8 cellular contexts compared by ENCODE assay signal in genomic region chr2:108786354-108787208, GRCh38. TPM values are rescaled to one million over a fixed set of nuclear protein-coding genes. Genes with fewer than 3 reads are reported as not detected.
DNase-seq lines count a peak whose midpoint lies in the region; ATAC-seq, FAIRE-seq and TF ChIP-seq lines count a peak whose summit lies in the region.

CCDC138 (plus strand) TSS chr2:108786771; CDS start chr2:108786823, 52 bp downstream.

- peak within 1 kb of the TSS; percentile 13 to 22 for H3K9ac ChIP-seq in kidney (ENCODE audit: low read length in 2 of 2)

- no peaks in the 10 kb centered on the region for H3K4me1 ChIP-seq in kidney (ENCODE audit: control insufficient read depth in 1 of 2, insufficient read depth in 1 of 2, low read depth in 1 of 2, low read length in 2 of 2)

- no peaks in the 10 kb centered on the region for H3K9me3 ChIP-seq in kidney (ENCODE audit: control insufficient read depth in 1 of 2, low read length in 2 of 2)

- in situ Hi-C loops in GM18951 (cut with MboI; ENCODE audit: low sequenced_read_pairs, unreplicated experiment) = no loop called here

- TF ChIP-seq CTCF in AG09319 (IDR thresholded peaks at IDR 0.05; ENCODE audit: low read depth, low read length) = no peak
- no peak for TF ChIP-seq CTCF in kidney (IDR thresholded peaks at IDR 0.05; ENCODE audit: borderline replicate concordance, extremely low read depth, insufficient read depth)

- TF ChIP-seq POLR2A in GM18951 (IDR thresholded peaks at IDR 0.05; ENCODE audit: extremely low read depth, insufficient read depth, insufficient read length) = peak; percentile 84

- no peak for FAIRE-seq in kidney (lab: Jason Lieb, UNC)

- H3K27ac ChIP-seq in kidney (ENCODE audit: low read depth in 2 of 2, low read length in 2 of 2) = no peak within 1 kb of the TSS

- H3K36me3 ChIP-seq in kidney (ENCODE audit: control insufficient read depth in 1 of 2, insufficient read depth in 2 of 2, low read length in 2 of 2) = peaks cover 3 to 6% of the 10 kb centered on the region in 2 donors

- H3K4me3 ChIP-seq in kidney (ENCODE audit: low read length in 2 of 2) = peak within 1 kb of the TSS; percentile 73 to 88

- DNase-seq in AG09319 (ENCODE audit: extremely low read depth, low read depth) = peak; percentile 51
- DNase-seq in NCI-H446 (lab: John Stamatoyannopoulos, UW) = peak; percentile 34 to 90
- DNase-seq in activated CD4-positive, CD25-positive, alpha-beta regulatory T cell (lab: John Stamatoyannopoulos, UW) = peak; percentile 78 to 87 (median 82)
- peak; percentile 89 for DNase-seq in central memory CD4-positive, alpha-beta T cell
- DNase-seq in kidney = peak; percentile 95
- peak; percentile 78 to 91 for DNase-seq in stimulated activated CD4-positive, alpha-beta T cell treated with anti-CD3 and anti-CD28 coated beads, Interleukin-15, amount 100 ng/mL, for 1 hour (ENCODE audit: low read depth in 1 of 2, low spot score in 1 of 2)

- ATAC-seq in HG03175 (IDR thresholded peaks at IDR 0.05; ENCODE audit: unreplicated experiment) = peak; percentile 98

- intact Hi-C loops in kidney (cut with DNase I) = no loop called here

RNA-seq across cellular contexts. Expression of gene CCDC138, which starts in this region (rescaled TPM):
- 3.2 TPM for total RNA-seq in kidney
- 1.3 TPM for polyA plus RNA-seq in kidney (ENCODE audit: insufficient read depth, low read depth, low replicate concordance)
